Comparison of ENCODE assay signal across 1 cellular context in the genomic region with DNA sequence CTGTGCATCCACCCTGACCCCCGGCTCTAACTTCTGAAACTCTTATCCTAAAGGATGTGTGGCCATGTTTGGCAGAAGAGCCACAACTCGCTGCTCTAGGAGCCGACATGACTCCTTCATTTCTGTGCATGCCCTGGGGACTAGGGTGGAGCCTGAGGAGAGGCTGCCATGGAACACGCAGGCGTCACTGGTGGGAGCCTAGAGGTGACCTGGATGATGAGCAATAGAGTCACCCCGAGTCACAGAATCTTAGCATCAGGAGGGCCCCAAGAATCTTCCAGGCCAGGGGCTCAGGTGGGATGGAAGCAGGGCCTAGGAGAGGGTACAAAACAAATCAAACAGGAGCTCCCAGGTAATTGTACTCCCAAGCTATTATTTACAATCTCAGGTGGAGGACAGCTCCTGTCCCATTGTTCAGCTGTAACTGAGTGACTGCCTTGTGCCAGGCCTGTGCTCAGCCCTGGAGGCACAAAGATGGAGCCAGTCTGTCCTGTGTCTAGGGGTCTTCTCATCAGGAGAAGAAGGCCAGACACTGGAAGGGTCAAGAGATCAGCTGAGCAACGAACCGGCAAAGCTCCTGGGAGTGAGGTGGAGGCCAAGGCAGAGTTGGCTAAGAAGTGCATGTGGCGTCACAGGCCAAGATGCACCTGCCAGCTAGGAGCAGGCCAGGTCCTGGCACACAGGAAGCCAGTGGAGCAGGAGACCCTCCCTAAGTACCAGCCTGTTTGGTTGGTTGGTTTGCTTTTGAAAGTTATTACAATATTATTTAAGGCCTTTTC.
TF ChIP-seq lines count a peak whose summit lies in the region.

No MANE protein-coding gene starts in this region.

TF ChIP-seq in H1, 55 proteins besides CTCF, POLR2A, EP300 and RAD21:
- TF ChIP-seq, protein P1, sequence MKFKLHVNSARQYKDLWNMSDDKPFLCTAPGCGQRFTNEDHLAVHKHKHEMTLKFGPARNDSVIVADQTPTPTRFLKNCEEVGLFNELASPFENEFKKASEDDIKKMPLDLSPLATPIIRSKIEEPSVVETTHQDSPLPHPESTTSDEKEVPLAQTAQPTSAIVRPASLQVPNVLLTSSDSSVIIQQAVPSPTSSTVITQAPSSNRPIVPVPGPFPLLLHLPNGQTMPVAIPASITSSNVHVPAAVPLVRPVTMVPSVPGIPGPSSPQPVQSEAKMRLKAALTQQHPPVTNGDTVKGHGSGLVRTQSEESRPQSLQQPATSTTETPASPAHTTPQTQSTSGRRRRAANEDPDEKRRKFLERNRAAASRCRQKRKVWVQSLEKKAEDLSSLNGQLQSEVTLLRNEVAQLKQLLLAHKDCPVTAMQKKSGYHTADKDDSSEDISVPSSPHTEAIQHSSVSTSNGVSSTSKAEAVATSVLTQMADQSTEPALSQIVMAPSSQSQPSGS (IDR thresholded peaks at IDR 0.05; ENCODE audit: low read length): no peak
- TF ChIP-seq NRF1 (IDR thresholded peaks at IDR 0.05; ENCODE audit: low read depth, low read length) (no peak), SP1 (IDR thresholded peaks at IDR 0.05; ENCODE audit: low read depth, low read length) (no peak), SP2 (IDR thresholded peaks at IDR 0.05; ENCODE audit: low read length) (no peak), JUN (IDR thresholded peaks at IDR 0.05; ENCODE audit: low read depth, low read length) (no peak), TCF12 (IDR thresholded peaks at IDR 0.05; ENCODE audit: low read depth, low read length) (no peak), JUND (IDR thresholded peaks at IDR 0.05; ENCODE audit: low read length) (no peak), ASH2L (IDR thresholded peaks at IDR 0.05; ENCODE audit: low read length) (no peak), TAF7 (optimal IDR thresholded peaks at IDR 0.05; ENCODE audit: borderline replicate concordance, low read depth, low read length) (no peak), SUZ12 (IDR thresholded peaks at IDR 0.05; ENCODE audit: low read length) (no peak), CBX5 (IDR thresholded peaks at IDR 0.05; ENCODE audit: low read depth, low read length) (no peak), CHD2 (IDR thresholded peaks at IDR 0.05; ENCODE audit: low read length) (no peak), TEAD4 (IDR thresholded peaks at IDR 0.05; ENCODE audit: low read depth, low read length) (no peak), KDM4A (IDR thresholded peaks at IDR 0.05; ENCODE audit: low read depth, low read length, severe bottlenecking) (no peak), POU5F1 (IDR thresholded peaks at IDR 0.05; ENCODE audit: low read depth, low read length) (no peak), FOSL1 (IDR thresholded peaks at IDR 0.05; ENCODE audit: insufficient read depth, low read depth, low read length) (no peak), NANOG (IDR thresholded peaks at IDR 0.05; ENCODE audit: insufficient read depth, low read depth, low read length, poor library complexity, severe bottlenecking) (no peak)
- TF ChIP-seq, protein P2, sequence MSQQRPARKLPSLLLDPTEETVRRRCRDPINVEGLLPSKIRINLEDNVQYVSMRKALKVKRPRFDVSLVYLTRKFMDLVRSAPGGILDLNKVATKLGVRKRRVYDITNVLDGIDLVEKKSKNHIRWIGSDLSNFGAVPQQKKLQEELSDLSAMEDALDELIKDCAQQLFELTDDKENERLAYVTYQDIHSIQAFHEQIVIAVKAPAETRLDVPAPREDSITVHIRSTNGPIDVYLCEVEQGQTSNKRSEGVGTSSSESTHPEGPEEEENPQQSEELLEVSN (IDR thresholded peaks at IDR 0.05): no peak
- TF ChIP-seq, protein P3, sequence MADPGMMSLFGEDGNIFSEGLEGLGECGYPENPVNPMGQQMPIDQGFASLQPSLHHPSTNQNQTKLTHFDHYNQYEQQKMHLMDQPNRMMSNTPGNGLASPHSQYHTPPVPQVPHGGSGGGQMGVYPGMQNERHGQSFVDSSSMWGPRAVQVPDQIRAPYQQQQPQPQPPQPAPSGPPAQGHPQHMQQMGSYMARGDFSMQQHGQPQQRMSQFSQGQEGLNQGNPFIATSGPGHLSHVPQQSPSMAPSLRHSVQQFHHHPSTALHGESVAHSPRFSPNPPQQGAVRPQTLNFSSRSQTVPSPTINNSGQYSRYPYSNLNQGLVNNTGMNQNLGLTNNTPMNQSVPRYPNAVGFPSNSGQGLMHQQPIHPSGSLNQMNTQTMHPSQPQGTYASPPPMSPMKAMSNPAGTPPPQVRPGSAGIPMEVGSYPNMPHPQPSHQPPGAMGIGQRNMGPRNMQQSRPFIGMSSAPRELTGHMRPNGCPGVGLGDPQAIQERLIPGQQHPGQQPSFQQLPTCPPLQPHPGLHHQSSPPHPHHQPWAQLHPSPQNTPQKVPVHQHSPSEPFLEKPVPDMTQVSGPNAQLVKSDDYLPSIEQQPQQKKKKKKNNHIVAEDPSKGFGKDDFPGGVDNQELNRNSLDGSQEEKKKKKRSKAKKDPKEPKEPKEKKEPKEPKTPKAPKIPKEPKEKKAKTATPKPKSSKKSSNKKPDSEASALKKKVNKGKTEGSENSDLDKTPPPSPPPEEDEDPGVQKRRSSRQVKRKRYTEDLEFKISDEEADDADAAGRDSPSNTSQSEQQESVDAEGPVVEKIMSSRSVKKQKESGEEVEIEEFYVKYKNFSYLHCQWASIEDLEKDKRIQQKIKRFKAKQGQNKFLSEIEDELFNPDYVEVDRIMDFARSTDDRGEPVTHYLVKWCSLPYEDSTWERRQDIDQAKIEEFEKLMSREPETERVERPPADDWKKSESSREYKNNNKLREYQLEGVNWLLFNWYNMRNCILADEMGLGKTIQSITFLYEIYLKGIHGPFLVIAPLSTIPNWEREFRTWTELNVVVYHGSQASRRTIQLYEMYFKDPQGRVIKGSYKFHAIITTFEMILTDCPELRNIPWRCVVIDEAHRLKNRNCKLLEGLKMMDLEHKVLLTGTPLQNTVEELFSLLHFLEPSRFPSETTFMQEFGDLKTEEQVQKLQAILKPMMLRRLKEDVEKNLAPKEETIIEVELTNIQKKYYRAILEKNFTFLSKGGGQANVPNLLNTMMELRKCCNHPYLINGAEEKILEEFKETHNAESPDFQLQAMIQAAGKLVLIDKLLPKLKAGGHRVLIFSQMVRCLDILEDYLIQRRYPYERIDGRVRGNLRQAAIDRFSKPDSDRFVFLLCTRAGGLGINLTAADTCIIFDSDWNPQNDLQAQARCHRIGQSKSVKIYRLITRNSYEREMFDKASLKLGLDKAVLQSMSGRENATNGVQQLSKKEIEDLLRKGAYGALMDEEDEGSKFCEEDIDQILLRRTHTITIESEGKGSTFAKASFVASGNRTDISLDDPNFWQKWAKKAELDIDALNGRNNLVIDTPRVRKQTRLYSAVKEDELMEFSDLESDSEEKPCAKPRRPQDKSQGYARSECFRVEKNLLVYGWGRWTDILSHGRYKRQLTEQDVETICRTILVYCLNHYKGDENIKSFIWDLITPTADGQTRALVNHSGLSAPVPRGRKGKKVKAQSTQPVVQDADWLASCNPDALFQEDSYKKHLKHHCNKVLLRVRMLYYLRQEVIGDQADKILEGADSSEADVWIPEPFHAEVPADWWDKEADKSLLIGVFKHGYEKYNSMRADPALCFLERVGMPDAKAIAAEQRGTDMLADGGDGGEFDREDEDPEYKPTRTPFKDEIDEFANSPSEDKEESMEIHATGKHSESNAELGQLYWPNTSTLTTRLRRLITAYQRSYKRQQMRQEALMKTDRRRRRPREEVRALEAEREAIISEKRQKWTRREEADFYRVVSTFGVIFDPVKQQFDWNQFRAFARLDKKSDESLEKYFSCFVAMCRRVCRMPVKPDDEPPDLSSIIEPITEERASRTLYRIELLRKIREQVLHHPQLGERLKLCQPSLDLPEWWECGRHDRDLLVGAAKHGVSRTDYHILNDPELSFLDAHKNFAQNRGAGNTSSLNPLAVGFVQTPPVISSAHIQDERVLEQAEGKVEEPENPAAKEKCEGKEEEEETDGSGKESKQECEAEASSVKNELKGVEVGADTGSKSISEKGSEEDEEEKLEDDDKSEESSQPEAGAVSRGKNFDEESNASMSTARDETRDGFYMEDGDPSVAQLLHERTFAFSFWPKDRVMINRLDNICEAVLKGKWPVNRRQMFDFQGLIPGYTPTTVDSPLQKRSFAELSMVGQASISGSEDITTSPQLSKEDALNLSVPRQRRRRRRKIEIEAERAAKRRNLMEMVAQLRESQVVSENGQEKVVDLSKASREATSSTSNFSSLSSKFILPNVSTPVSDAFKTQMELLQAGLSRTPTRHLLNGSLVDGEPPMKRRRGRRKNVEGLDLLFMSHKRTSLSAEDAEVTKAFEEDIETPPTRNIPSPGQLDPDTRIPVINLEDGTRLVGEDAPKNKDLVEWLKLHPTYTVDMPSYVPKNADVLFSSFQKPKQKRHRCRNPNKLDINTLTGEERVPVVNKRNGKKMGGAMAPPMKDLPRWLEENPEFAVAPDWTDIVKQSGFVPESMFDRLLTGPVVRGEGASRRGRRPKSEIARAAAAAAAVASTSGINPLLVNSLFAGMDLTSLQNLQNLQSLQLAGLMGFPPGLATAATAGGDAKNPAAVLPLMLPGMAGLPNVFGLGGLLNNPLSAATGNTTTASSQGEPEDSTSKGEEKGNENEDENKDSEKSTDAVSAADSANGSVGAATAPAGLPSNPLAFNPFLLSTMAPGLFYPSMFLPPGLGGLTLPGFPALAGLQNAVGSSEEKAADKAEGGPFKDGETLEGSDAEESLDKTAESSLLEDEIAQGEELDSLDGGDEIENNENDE (IDR thresholded peaks at IDR 0.05; ENCODE audit: insufficient replicate concordance, low read length): no peak
- TF ChIP-seq, protein P4, sequence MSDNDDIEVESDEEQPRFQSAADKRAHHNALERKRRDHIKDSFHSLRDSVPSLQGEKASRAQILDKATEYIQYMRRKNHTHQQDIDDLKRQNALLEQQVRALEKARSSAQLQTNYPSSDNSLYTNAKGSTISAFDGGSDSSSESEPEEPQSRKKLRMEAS (IDR thresholded peaks at IDR 0.05): no peak
